In genomic region chr19:18223860-18224524, GRCh38 we compare ENCODE assay signal across 8 cellular contexts. TPM values are rescaled to one million over a fixed set of nuclear protein-coding genes. Genes with fewer than 3 reads are reported as not detected.
DNase-seq lines count a peak whose midpoint lies in the region; ATAC-seq and TF ChIP-seq lines count a peak whose summit lies in the region.

No MANE protein-coding gene starts in this region.

- no peaks in the 10 kb centered on the region for H3K9me3 ChIP-seq in CD8-positive, alpha-beta memory T cell (ENCODE audit: low read length)
- H3K9me3 ChIP-seq in RWPE2 (ENCODE audit: severe bottlenecking) (no peaks in the 10 kb centered on the region), mammary epithelial cell (replicated peaks; ENCODE audit: insufficient read depth, low read length) (no peaks in the 10 kb centered on the region)

- in situ Hi-C loops in mammary epithelial cell (cut with MboI; ENCODE audit: low sequenced_read_pairs in 2 of 2), result no loop called here

- 10% methylated on average over 26 of the region's 39 CpGs for WGBS in mammary epithelial cell (ENCODE audit: low coverage, missing lambda C conversion rate)

- H3K27me3 Mint-ChIP-seq in CD8-positive, alpha-beta memory T cell, result peaks cover 51 to 68% of the 10 kb centered on the region in 2 donors
- H3K27me3 Mint-ChIP-seq in stimulated activated naive CD8-positive, alpha-beta T cell treated with anti-CD3 and anti-CD28 coated beads, Interleukin-15, Interleukin-2, amounts not matched to agents 100 ng/mL and 50 ng/mL, for 24 hours, result peaks cover 60% of the 10 kb centered on the region

- peak; percentile 22 for ATAC-seq in RWPE2 (ENCODE audit: low read depth)
- ATAC-seq in HG03460 (IDR thresholded peaks at IDR 0.05; ENCODE audit: unreplicated experiment), result no peak

- TF ChIP-seq CTCF in RWPE2 (IDR thresholded peaks at IDR 0.05; ENCODE audit: poor library complexity, severe bottlenecking) (no peak), mammary epithelial cell (conservative IDR thresholded peaks at IDR 0.05 in 1 of 2, IDR thresholded peaks at IDR 0.05 in 1 of 2; ENCODE audit: extremely low read depth in 1 of 2, insufficient read depth in 1 of 2, low read depth in 1 of 2, low read length in 2 of 2) (no peak)

- H4K20me1 ChIP-seq in mammary epithelial cell (ENCODE audit: insufficient read depth, low read length), result no peaks in the 10 kb centered on the region

- peak overlapping the region; percentile 60 to 91 (median 85) for H3K4me3 Mint-ChIP-seq in CD8-positive, alpha-beta memory T cell
- peak overlapping the region; percentile 77 for H3K4me3 Mint-ChIP-seq in stimulated activated naive CD8-positive, alpha-beta T cell treated with anti-CD3 and anti-CD28 coated beads, Interleukin-15, Interleukin-2, amounts not matched to agents 100 ng/mL and 50 ng/mL, for 24 hours

- intact Hi-C loops in mammary epithelial cell (cut with micrococcal nuclease), result loop anchor here (1.0 kb wide), 1 partner anchor 10 kb away; no protein-coding TSS in a partner anchor

- peak overlapping the region in 4 of 8 donors; percentile 34 to 86 (median 67) for H3K27ac Mint-ChIP-seq in CD8-positive, alpha-beta memory T cell
- no peak overlapping the region for H3K27ac Mint-ChIP-seq in stimulated activated naive CD8-positive, alpha-beta T cell treated with anti-CD3 and anti-CD28 coated beads, Interleukin-15, Interleukin-2, amounts not matched to agents 100 ng/mL and 50 ng/mL, for 24 hours

- no peak for DNase-seq in CD8-positive, alpha-beta memory T cell
- DNase-seq in HEK293T (ENCODE audit: extremely low spot score) (peak; percentile 91), RWPE2 (ENCODE audit: low spot score) (no peak), mammary epithelial cell (no peak), GM19240 (ENCODE audit: insufficient read length, low spot score) (no peak)

- peaks cover 36% of the 10 kb centered on the region for H3K27me3 ChIP-seq in CD8-positive, alpha-beta memory T cell (ENCODE audit: insufficient read depth, low read length, poor library complexity, severe bottlenecking)
- peaks cover 14% of the 10 kb centered on the region for H3K27me3 ChIP-seq in RWPE2 (ENCODE audit: insufficient read depth, poor library complexity, severe bottlenecking)
- peaks cover 5% of the 10 kb centered on the region for H3K27me3 ChIP-seq in mammary epithelial cell (ENCODE audit: insufficient read depth, low read length)
- peaks cover 13% of the 10 kb centered on the region for H3K27me3 ChIP-seq in layer of hippocampus (ENCODE audit: control insufficient read depth, insufficient read depth, low read length)

- peak overlapping the region; percentile 31 for H3K27ac ChIP-seq in CD8-positive, alpha-beta memory T cell (ENCODE audit: low read depth, low read length)
- H3K27ac ChIP-seq in RWPE2 (ENCODE audit: poor library complexity, severe bottlenecking) (no peak overlapping the region), mammary epithelial cell (ENCODE audit: insufficient read depth, low read depth, low read length) (no peak overlapping the region), layer of hippocampus (ENCODE audit: low read depth, low read length) (peak overlapping the region; percentile 55)

- peaks cover 0 to 3% (median 0%) of the 10 kb centered on the region in 3 donors for H3K36me3 Mint-ChIP-seq in CD8-positive, alpha-beta memory T cell
- no peaks in the 10 kb centered on the region for H3K36me3 Mint-ChIP-seq in stimulated activated naive CD8-positive, alpha-beta T cell treated with anti-CD3 and anti-CD28 coated beads, Interleukin-15, Interleukin-2, amounts not matched to agents 100 ng/mL and 50 ng/mL, for 24 hours (ENCODE audit: low read depth)

- dilution Hi-C loops in mammary epithelial cell (cut with HindIII; ENCODE audit: low sequenced_read_pairs), result no loop called here

- no TSS peak for BruUV-seq in mammary epithelial cell (replicated peaks; lab: Mats Ljungman, UMichigan)

- H2AFZ ChIP-seq in mammary epithelial cell (ENCODE audit: low read depth, low read length), result peak overlapping the region; percentile 90

- no peak overlapping the region for H3K9ac ChIP-seq in mammary epithelial cell (ENCODE audit: insufficient read depth, low read length)

- H3K4me2 ChIP-seq in mammary epithelial cell (ENCODE audit: insufficient read depth, low read depth, low read length), result peak overlapping the region; percentile 77

- H3K4me1 Mint-ChIP-seq in CD8-positive, alpha-beta memory T cell, result peaks cover 14 to 32% (median 16%) of the 10 kb centered on the region in 3 donors
- peaks cover 27% of the 10 kb centered on the region for H3K4me1 Mint-ChIP-seq in stimulated activated naive CD8-positive, alpha-beta T cell treated with anti-CD3 and anti-CD28 coated beads, Interleukin-15, Interleukin-2, amounts not matched to agents 100 ng/mL and 50 ng/mL, for 24 hours (ENCODE audit: low read depth)

- no peaks in the 10 kb centered on the region for H3K79me2 ChIP-seq in mammary epithelial cell (ENCODE audit: insufficient read depth, low read length)

- peak overlapping the region; percentile 55 for H3K4me3 ChIP-seq in CD8-positive, alpha-beta memory T cell (ENCODE audit: low read length)
- H3K4me3 ChIP-seq in RWPE2 (ENCODE audit: severe bottlenecking) (peak overlapping the region; percentile 30), mammary epithelial cell (replicated peaks in 1 of 3; ENCODE audit: insufficient read depth in 1 of 3, low read depth in 2 of 3, low read length in 3 of 3) (peak overlapping the region; percentile 26 to 54 (median 39))

- no peaks in the 10 kb centered on the region for H3K36me3 ChIP-seq in CD8-positive, alpha-beta memory T cell (ENCODE audit: insufficient read depth, low read length)
- no peaks in the 10 kb centered on the region for H3K36me3 ChIP-seq in RWPE2 (ENCODE audit: low read depth)
- H3K36me3 ChIP-seq in mammary epithelial cell (ENCODE audit: insufficient read depth, low read length), result no peaks in the 10 kb centered on the region

- peaks cover 24% of the 10 kb centered on the region for H3K4me1 ChIP-seq in CD8-positive, alpha-beta memory T cell (ENCODE audit: insufficient read depth, low read length)
- H3K4me1 ChIP-seq in RWPE2 (ENCODE audit: insufficient read depth, poor library complexity, severe bottlenecking), result no peaks in the 10 kb centered on the region
- H3K4me1 ChIP-seq in mammary epithelial cell (ENCODE audit: insufficient read depth, low read length), result peaks cover 8% of the 10 kb centered on the region

- H3K9me3 Mint-ChIP-seq in CD8-positive, alpha-beta memory T cell, result no peaks in the 10 kb centered on the region
- no peaks in the 10 kb centered on the region for H3K9me3 Mint-ChIP-seq in stimulated activated naive CD8-positive, alpha-beta T cell treated with anti-CD3 and anti-CD28 coated beads, Interleukin-15, Interleukin-2, amounts not matched to agents 100 ng/mL and 50 ng/mL, for 24 hours

- POLR2A ChIA-PET in CD8-positive, alpha-beta memory T cell (lab: Charles Lee), result interaction anchor here (1.0 kb wide), 1 partner anchor 58 kb away, joined by 5 read pairs; no protein-coding TSS in a partner anchor
- POLR2A ChIA-PET in HEK293T (lab: Yijun Ruan, JAX), result interaction anchor here (0.6 to 2.1 kb wide), 14 partner anchors 9 to 195 kb away, joined by 3 to 36 read pairs (median 6); partner anchors contain the start of genes JUND, LSM4, MPV17L2 and PIK3R2

- CTCF ChIA-PET in CD8-positive, alpha-beta memory T cell (lab: Charles Lee), result interaction anchor here (0.8 to 1.6 kb wide), 8 partner anchors 23 to 183 kb away, joined by 3 to 4 read pairs (median 3); partner anchors contain the start of gene MPV17L2
- CTCF ChIA-PET in HEK293T (lab: Yijun Ruan, JAX), result interaction anchor here (0.6 to 1.8 kb wide), 10 partner anchors 10 to 162 kb away, joined by 3 to 12 read pairs (median 4); partner anchors contain the start of gene GDF15
- CTCF ChIA-PET in mammary epithelial cell (lab: Charles Lee; ENCODE audit: low non-redundant PET), result interaction anchor here (0.6 kb wide), 2 partner anchors 28 to 162 kb away, joined by 3 to 4 read pairs; no protein-coding TSS in a partner anchor

TF ChIP-seq in HEK293T, 16 proteins besides CTCF, POLR2A, EP300 and RAD21:
- no peak for TF ChIP-seq TARDBP (IDR thresholded peaks at IDR 0.05)
- peak; percentile 32; the same call in 1 of the 2 replicates for TF ChIP-seq PKNOX1 (IDR thresholded peaks at IDR 0.05)
- TF ChIP-seq HDGF (IDR thresholded peaks at IDR 0.05; ENCODE audit: borderline replicate concordance), result no peak
- TF ChIP-seq SP1 (IDR thresholded peaks at IDR 0.05), result no peak
- no peak for TF ChIP-seq ELF4 (IDR thresholded peaks at IDR 0.05)
- TF ChIP-seq LEF1 (IDR thresholded peaks at IDR 0.05; ENCODE audit: borderline replicate concordance), result no peak
- TF ChIP-seq L3MBTL2 (conservative IDR thresholded peaks at IDR 0.05), result peak; percentile 33; the same call in 1 of the 2 replicates
- TF ChIP-seq FOXM1 (IDR thresholded peaks at IDR 0.05; ENCODE audit: borderline replicate concordance), result no peak

RNA-seq across cellular contexts. Expression of gene PDE4C, which starts 2.2 kb away (rescaled TPM):
- not detected for total RNA-seq in CD8-positive, alpha-beta memory T cell
- not detected for polyA plus RNA-seq in CD8-positive, alpha-beta memory T cell
- total RNA-seq in mammary epithelial cell, result not detected
- polyA plus RNA-seq in mammary epithelial cell, result not detected
- polyA minus RNA-seq in mammary epithelial cell, result not detected

RNA-seq across cellular contexts. Expression of gene RAB3A, which starts 20.1 kb away (rescaled TPM):
- 1 to 10 TPM; 2.9 to 3.8 TPM for total RNA-seq in CD8-positive, alpha-beta memory T cell
- 0.59 TPM for polyA plus RNA-seq in CD8-positive, alpha-beta memory T cell
- 1 to 10 TPM in 1 of 2 donors, under 1 TPM in 1; 0.33 to 1.8 TPM for total RNA-seq in mammary epithelial cell
- 1.9 TPM for polyA plus RNA-seq in mammary epithelial cell
- not detected for polyA minus RNA-seq in mammary epithelial cell

RNA-seq across cellular contexts. Expression of gene MPV17L2, which starts 31.0 kb away (rescaled TPM):
- 10 to 100 TPM; 24.2 to 24.6 TPM for total RNA-seq in CD8-positive, alpha-beta memory T cell
- polyA plus RNA-seq in CD8-positive, alpha-beta memory T cell, result 12.6 TPM
- 10 to 100 TPM; 16.8 to 22.5 TPM for total RNA-seq in mammary epithelial cell
- polyA plus RNA-seq in mammary epithelial cell, result 38.2 TPM
- polyA minus RNA-seq in mammary epithelial cell, result 43.2 TPM

RNA-seq across cellular contexts. Expression of gene IQCN, which starts 50.3 kb away (rescaled TPM):
- total RNA-seq in CD8-positive, alpha-beta memory T cell, result 1 to 10 TPM; 1.3 TPM
- polyA plus RNA-seq in CD8-positive, alpha-beta memory T cell, result 0.31 TPM
- total RNA-seq in mammary epithelial cell, result under 1 TPM; 0.19 to 0.50 TPM
- polyA plus RNA-seq in mammary epithelial cell, result 0.03 TPM
- not detected for polyA minus RNA-seq in mammary epithelial cell

RNA-seq across cellular contexts. Expression of gene IFI30, which starts 50.4 kb away (rescaled TPM):
- 10 to 100 TPM; 33.3 to 34.5 TPM for total RNA-seq in CD8-positive, alpha-beta memory T cell
- 10.9 TPM for polyA plus RNA-seq in CD8-positive, alpha-beta memory T cell
- 10 to 100 TPM; 36.2 to 64.3 TPM for total RNA-seq in mammary epithelial cell
- polyA plus RNA-seq in mammary epithelial cell, result 61.3 TPM
- 45.0 TPM for polyA minus RNA-seq in mammary epithelial cell

Comparison
In these comparisons a context has a peak if more than half of its experiments do, and no peak if none do; other contexts are left out.
1. H3K27ac ChIP-seq: peak in CD8-positive, alpha-beta memory T cell (single experiment) and layer of hippocampus (single experiment); none in RWPE2 (single experiment) and mammary epithelial cell (single experiment).
2. Peak in every context shown above with its lines, with median percentiles within 50 percentile points of each other: H3K4me3 ChIP-seq.